ENCODE assay signal across 3 cellular contexts in genomic region chr21:36964832-36965719, GRCh38.
TF ChIP-seq lines count a peak whose summit lies in the region.

No MANE protein-coding gene starts in this region.

TF ChIP-seq in SK-N-SH, 30 proteins besides CTCF, POLR2A, EP300 and RAD21 (continued from another document):
- TF ChIP-seq RCOR1 (IDR thresholded peaks at IDR 0.05; ENCODE audit: low read length) = no peak
- TF ChIP-seq, protein P1, sequence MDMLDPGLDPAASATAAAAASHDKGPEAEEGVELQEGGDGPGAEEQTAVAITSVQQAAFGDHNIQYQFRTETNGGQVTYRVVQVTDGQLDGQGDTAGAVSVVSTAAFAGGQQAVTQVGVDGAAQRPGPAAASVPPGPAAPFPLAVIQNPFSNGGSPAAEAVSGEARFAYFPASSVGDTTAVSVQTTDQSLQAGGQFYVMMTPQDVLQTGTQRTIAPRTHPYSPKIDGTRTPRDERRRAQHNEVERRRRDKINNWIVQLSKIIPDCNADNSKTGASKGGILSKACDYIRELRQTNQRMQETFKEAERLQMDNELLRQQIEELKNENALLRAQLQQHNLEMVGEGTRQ (IDR thresholded peaks at IDR 0.05; ENCODE audit: borderline replicate concordance, low read depth, low read length) = no peak
- TF ChIP-seq SIN3A (IDR thresholded peaks at IDR 0.05; ENCODE audit: borderline replicate concordance, low read depth, low read length) = no peak
- TF ChIP-seq RFX5 (IDR thresholded peaks at IDR 0.05; ENCODE audit: low read length) = no peak
- TF ChIP-seq FOXJ3 (CRISPR knock-in tag; IDR thresholded peaks at IDR 0.05) = no peak
- no peak for TF ChIP-seq CHD2 (IDR thresholded peaks at IDR 0.05; ENCODE audit: low read length, partially characterized antibody)
TF ChIP-seq in SK-N-SH: peak in this region for 0.

TF ChIP-seq in SK-N-SH treated with all-trans-retinoic acid at 6 μM for 48 hours, 23 proteins besides CTCF, POLR2A, EP300 and RAD21 (continued from another document):
- TF ChIP-seq, protein P2, sequence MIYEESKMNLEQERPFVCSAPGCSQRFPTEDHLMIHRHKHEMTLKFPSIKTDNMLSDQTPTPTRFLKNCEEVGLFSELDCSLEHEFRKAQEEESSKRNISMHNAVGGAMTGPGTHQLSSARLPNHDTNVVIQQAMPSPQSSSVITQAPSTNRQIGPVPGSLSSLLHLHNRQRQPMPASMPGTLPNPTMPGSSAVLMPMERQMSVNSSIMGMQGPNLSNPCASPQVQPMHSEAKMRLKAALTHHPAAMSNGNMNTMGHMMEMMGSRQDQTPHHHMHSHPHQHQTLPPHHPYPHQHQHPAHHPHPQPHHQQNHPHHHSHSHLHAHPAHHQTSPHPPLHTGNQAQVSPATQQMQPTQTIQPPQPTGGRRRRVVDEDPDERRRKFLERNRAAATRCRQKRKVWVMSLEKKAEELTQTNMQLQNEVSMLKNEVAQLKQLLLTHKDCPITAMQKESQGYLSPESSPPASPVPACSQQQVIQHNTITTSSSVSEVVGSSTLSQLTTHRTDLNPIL (CRISPR knock-in tag; IDR thresholded peaks at IDR 0.05; ENCODE audit: low read depth) = no peak
- TF ChIP-seq TCF4 (CRISPR knock-in tag; IDR thresholded peaks at IDR 0.05; ENCODE audit: borderline replicate concordance) = no peak
- TF ChIP-seq, protein P3, sequence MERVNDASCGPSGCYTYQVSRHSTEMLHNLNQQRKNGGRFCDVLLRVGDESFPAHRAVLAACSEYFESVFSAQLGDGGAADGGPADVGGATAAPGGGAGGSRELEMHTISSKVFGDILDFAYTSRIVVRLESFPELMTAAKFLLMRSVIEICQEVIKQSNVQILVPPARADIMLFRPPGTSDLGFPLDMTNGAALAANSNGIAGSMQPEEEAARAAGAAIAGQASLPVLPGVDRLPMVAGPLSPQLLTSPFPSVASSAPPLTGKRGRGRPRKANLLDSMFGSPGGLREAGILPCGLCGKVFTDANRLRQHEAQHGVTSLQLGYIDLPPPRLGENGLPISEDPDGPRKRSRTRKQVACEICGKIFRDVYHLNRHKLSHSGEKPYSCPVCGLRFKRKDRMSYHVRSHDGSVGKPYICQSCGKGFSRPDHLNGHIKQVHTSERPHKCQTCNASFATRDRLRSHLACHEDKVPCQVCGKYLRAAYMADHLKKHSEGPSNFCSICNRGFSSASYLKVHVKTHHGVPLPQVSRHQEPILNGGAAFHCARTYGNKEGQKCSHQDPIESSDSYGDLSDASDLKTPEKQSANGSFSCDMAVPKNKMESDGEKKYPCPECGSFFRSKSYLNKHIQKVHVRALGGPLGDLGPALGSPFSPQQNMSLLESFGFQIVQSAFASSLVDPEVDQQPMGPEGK (CRISPR knock-in tag; IDR thresholded peaks at IDR 0.05; ENCODE audit: borderline replicate concordance) = no peak
- no peak for TF ChIP-seq ARNTL (CRISPR knock-in tag; IDR thresholded peaks at IDR 0.05; ENCODE audit: borderline replicate concordance, low read depth)
- TF ChIP-seq ZFP3 (CRISPR knock-in tag; IDR thresholded peaks at IDR 0.05) = no peak
- TF ChIP-seq ZNF8 (CRISPR knock-in tag; IDR thresholded peaks at IDR 0.05) = no peak

TF ChIP-seq in endothelial cell of umbilical vein, 7 proteins besides CTCF, POLR2A, EP300 and RAD21 (continued from another document):
- TF ChIP-seq MYC (IDR thresholded peaks at IDR 0.05; ENCODE audit: low read depth, low read length) (no peak), JUN (IDR thresholded peaks at IDR 0.05; ENCODE audit: borderline replicate concordance, insufficient read depth, insufficient read length, low read depth) (no peak), EZH2 (IDR thresholded peaks at IDR 0.05; ENCODE audit: borderline replicate concordance, low read depth, low read length, severe bottlenecking) (no peak), POLR2AphosphoS5 (IDR thresholded peaks at IDR 0.05; ENCODE audit: insufficient read depth, low read depth, low read length) (no peak), MAX (IDR thresholded peaks at IDR 0.05; ENCODE audit: insufficient read depth, insufficient read length) (no peak)
